Comparison of ENCODE assay signal across 19 cellular contexts in genomic region chr20:63471719-63472158, GRCh38. TPM values are rescaled to one million over a fixed set of nuclear protein-coding genes. Genes with fewer than 3 reads are reported as not detected.
DNase-seq lines count a peak whose midpoint lies in the region; ATAC-seq and TF ChIP-seq lines count a peak whose summit lies in the region.
"Had no signal": no experiment of that assay in that cellular context is flagged by ENCODE, and none has a peak within 500 bp of the region (broad histone marks: within the 10 kb centered on the region; RNA-seq: fewer than 3 reads in every experiment).

No MANE protein-coding gene starts in this region.

- H3K23me2 ChIP-seq in H9 (ENCODE audit: insufficient read length, low read depth, low read length, poor library complexity, severe bottlenecking), result no peaks in the 10 kb centered on the region

- no peak overlapping the region for H4K5ac ChIP-seq in H9 (ENCODE audit: insufficient read length, low read depth, low read length)
- no peak overlapping the region for H4K5ac ChIP-seq in mesendoderm (ENCODE audit: low read length)

- no peak overlapping the region for H2AFZ ChIP-seq in H9 (ENCODE audit: low read length)
- H2AFZ ChIP-seq: PC-9 had no signal

- intact Hi-C loops in dorsolateral prefrontal cortex (cut with DNase I), result no loop called here

- no peaks in the 10 kb centered on the region; a peak in 1 of 5 replicates for H3K9me3 Mint-ChIP-seq in H9
- no peaks in the 10 kb centered on the region for H3K9me3 Mint-ChIP-seq in activated T-helper 17 cell treated with anti-CD3 and anti-CD28 coated beads, Interleukin-2, amount 50 U/mL, for 72 hours
- H3K9me3 Mint-ChIP-seq: immature natural killer cell; memory B cell; stimulated activated memory B cell treated with anti-CD40 and anti-IgM and Interleukin-4, amounts not matched to agents 10 μg/mL and 1 μg/mL and 100 μg/mL, for 72 hours had no signal

- H3K27me3 ChIP-seq in BE2C, result peaks cover 33% of the 10 kb centered on the region
- no peaks in the 10 kb centered on the region for H3K27me3 ChIP-seq in H9 (ENCODE audit: insufficient read depth, low read length)
- H3K27me3 ChIP-seq in dorsolateral prefrontal cortex, result peaks cover 0 to 79% (median 27%) of the 10 kb centered on the region in 45 donors
- no peaks in the 10 kb centered on the region for H3K27me3 ChIP-seq in mesendoderm (ENCODE audit: insufficient read depth, low read length, poor library complexity)

- no peak overlapping the region for H3K9ac ChIP-seq in H9 (ENCODE audit: extremely low read depth, insufficient read length, low read length)
- peak overlapping the region; percentile 79 for H3K9ac ChIP-seq in mesendoderm (ENCODE audit: low read length)

- H3K36me3 Mint-ChIP-seq in H9 (ENCODE audit: insufficient read depth in 1 of 3, low read depth in 3 of 3), result 0 out of 7 replicates have a peak, but pooled peaks cover 0 to 5% (median 0%) of the 10 kb centered on the region in 3 experiments
- H3K36me3 Mint-ChIP-seq in activated T-helper 17 cell treated with anti-CD3 and anti-CD28 coated beads, Interleukin-2, amount 50 U/mL, for 72 hours (ENCODE audit: low read depth), result no peaks in the 10 kb centered on the region
- H3K36me3 Mint-ChIP-seq: CD14-positive monocyte; immature natural killer cell; memory B cell; stimulated activated memory B cell treated with anti-CD40 and anti-IgM and Interleukin-4, amounts not matched to agents 10 μg/mL and 1 μg/mL and 100 μg/mL, for 72 hours had no signal

- peak overlapping the region; percentile 73 for H3K14ac ChIP-seq in H9 (ENCODE audit: insufficient read depth, low read length)

- no peaks in the 10 kb centered on the region for H3K36me3 ChIP-seq in BE2C
- no peaks in the 10 kb centered on the region for H3K36me3 ChIP-seq in mesendoderm (ENCODE audit: control insufficient read depth, insufficient read depth, low read length)
- H3K36me3 ChIP-seq: uterus had no signal

- no peak overlapping the region for H3K27ac ChIP-seq in H9 (ENCODE audit: insufficient read length, low read depth, low read length)
- H3K27ac ChIP-seq in dorsolateral prefrontal cortex, result peak overlapping the region in 53 of 59 donors; percentile 15 to 96 (median 76)
- no peak overlapping the region for H3K27ac ChIP-seq in mesendoderm (ENCODE audit: low read depth, low read length)
- H3K27ac ChIP-seq: PC-9, uterus had no signal

- TF ChIP-seq CTCF in BE2C (IDR thresholded peaks at IDR 0.05; ENCODE audit: low read depth, low read length) (no peak), H9 (conservative IDR thresholded peaks at IDR 0.05) (no peak), dorsolateral prefrontal cortex (IDR thresholded peaks at IDR 0.05 in 54 of 56, conservative IDR thresholded peaks at IDR 0.05 in 2 of 56; ENCODE audit: low read depth in 1 of 56, partially characterized antibody in 56 of 56) (no peak)

- H3K4me2 ChIP-seq in H9 (ENCODE audit: insufficient read depth, insufficient read length, low read length) (peak overlapping the region; percentile 45), mesendoderm (ENCODE audit: low read length) (peak overlapping the region; percentile 61)

- H3K4me1 Mint-ChIP-seq in H9, result peaks cover 17 to 29% of the 10 kb centered on the region in 2 experiments
- no peaks in the 10 kb centered on the region for H3K4me1 Mint-ChIP-seq in activated T-helper 17 cell treated with anti-CD3 and anti-CD28 coated beads, Interleukin-2, amount 50 U/mL, for 72 hours
- H3K4me1 Mint-ChIP-seq: CD14-positive monocyte had no signal

- H4K20me1 ChIP-seq in H9 (ENCODE audit: control insufficient read depth, insufficient read depth, insufficient read length), result no peaks in the 10 kb centered on the region

- H3K18ac ChIP-seq in H9 (ENCODE audit: insufficient read length, low read depth, low read length) (no peak overlapping the region), mesendoderm (ENCODE audit: low read length) (peak overlapping the region; percentile 25)

- H4K91ac ChIP-seq in H9 (ENCODE audit: insufficient read length, low read depth, low read length), result no peak overlapping the region

- no peak overlapping the region for H4K8ac ChIP-seq in H9 (replicated peaks; ENCODE audit: insufficient read length, low read depth, low read length)
- H4K8ac ChIP-seq in mesendoderm (ENCODE audit: low read depth, low read length), result no peak overlapping the region

- H3K23ac ChIP-seq in H9 (ENCODE audit: insufficient read length, low read depth, low read length), result no peak overlapping the region
- peak overlapping the region; percentile 45 for H3K23ac ChIP-seq in mesendoderm (ENCODE audit: low read length)

- H3K27ac Mint-ChIP-seq in H9, result no peak overlapping the region
- no peak overlapping the region for H3K27ac Mint-ChIP-seq in activated T-helper 17 cell treated with anti-CD3 and anti-CD28 coated beads, Interleukin-2, amount 50 U/mL, for 72 hours
- H3K27ac Mint-ChIP-seq: CD14-positive monocyte; immature natural killer cell; memory B cell; stimulated activated memory B cell treated with anti-CD40 and anti-IgM and Interleukin-4, amounts not matched to agents 10 μg/mL and 1 μg/mL and 100 μg/mL, for 72 hours had no signal

- DNase-seq in BE2C, result no peak
- DNase-seq in H9, result no peak
- no peak for DNase-seq in dorsolateral prefrontal cortex
- peak; percentile 26 for DNase-seq in mesendoderm
- DNase-seq in hepatic stellate cell (ENCODE audit: low spot score), result no peak
- no peak for DNase-seq in COR-L47 (lab: John Stamatoyannopoulos, UW)
- no peak for DNase-seq in cerebellar cortex (ENCODE audit: low spot score)
- DNase-seq: activated CD8-positive, alpha-beta memory T cell treated with anti-CD3 and anti-CD28 coated beads for 24 hours; activated effector memory CD4-positive, alpha-beta T cell treated with anti-CD3 and anti-CD28 coated beads, Interleukin-2, amount 50 U/mL, for 16 hours; dermis blood vessel endothelial cell; immature natural killer cell; NCI-H1092; occipital lobe; PC-9; uterus had no signal

- no peak overlapping the region for H3T11ph ChIP-seq in H9 (ENCODE audit: low read length)

- peak overlapping the region; percentile 65 for H3K4me3 ChIP-seq in BE2C (ENCODE audit: low read depth, low read length)
- H3K4me3 ChIP-seq in dorsolateral prefrontal cortex, result peak overlapping the region; percentile 25 to 77 (median 62)
- peak overlapping the region; percentile 60 for H3K4me3 ChIP-seq in mesendoderm (ENCODE audit: low read length)
- H3K4me3 ChIP-seq: PC-9, uterus had no signal

- no CpG with 5 or more reads among the region's 49 CpGs for WGBS in H9 (ENCODE audit: extremely low coverage, insufficient read length, low lambda C conversion rate)
- WGBS in mesendoderm (ENCODE audit: extremely low coverage, insufficient coverage, low lambda C conversion rate), result no CpG with 5 or more reads among the region's 49 CpGs

- H2BK12ac ChIP-seq in H9 (ENCODE audit: insufficient read length, low read depth, low read length), result no peak overlapping the region

- peak overlapping the region; percentile 70 to 81; a peak in 4 of 5 replicates for H3K4me3 Mint-ChIP-seq in H9
- H3K4me3 Mint-ChIP-seq in activated T-helper 17 cell treated with anti-CD3 and anti-CD28 coated beads, Interleukin-2, amount 50 U/mL, for 72 hours, result no peak overlapping the region
- H3K4me3 Mint-ChIP-seq: CD14-positive monocyte had no signal

- H2BK20ac ChIP-seq in H9 (ENCODE audit: low read depth, low read length, poor library complexity, severe bottlenecking), result no peak overlapping the region

- H2BK5ac ChIP-seq in H9 (ENCODE audit: insufficient read length, low read length), result no peak overlapping the region
- H2BK5ac ChIP-seq in mesendoderm (ENCODE audit: low read length), result no peak overlapping the region

- H2AK5ac ChIP-seq in H9 (ENCODE audit: insufficient read length, low read length) (no peak overlapping the region), mesendoderm (ENCODE audit: low read length) (no peak overlapping the region)

- H3K79me2 ChIP-seq in H9 (ENCODE audit: insufficient read depth, low read length) (peaks cover 6% of the 10 kb centered on the region; the same call in 1 of the 2 replicates), mesendoderm (ENCODE audit: control insufficient read depth, insufficient read depth, low read length) (peaks cover 16% of the 10 kb centered on the region)

- H3K4ac ChIP-seq in H9 (ENCODE audit: low read depth, low read length) (no peak overlapping the region), mesendoderm (ENCODE audit: low read depth, low read length) (no peak overlapping the region)

- peaks cover 31% of the 10 kb centered on the region for H3K27me3 Mint-ChIP-seq in H9 (ENCODE audit: low read depth)
- peaks cover 18% of the 10 kb centered on the region for H3K27me3 Mint-ChIP-seq in activated T-helper 17 cell treated with anti-CD3 and anti-CD28 coated beads, Interleukin-2, amount 50 U/mL, for 72 hours

- H3K9me3 ChIP-seq in BE2C (no peaks in the 10 kb centered on the region), H9 (ENCODE audit: control insufficient read depth, low read depth, low read length) (no peaks in the 10 kb centered on the region)
- H3K9me3 ChIP-seq: uterus had no signal

- no peak overlapping the region for H3K56ac ChIP-seq in H9 (ENCODE audit: insufficient read length, low read depth, low read length)
- peak overlapping the region; percentile 93 for H3K56ac ChIP-seq in mesendoderm (ENCODE audit: low read length)

- H2BK15ac ChIP-seq in H9 (ENCODE audit: low read depth, low read length) (no peak overlapping the region), mesendoderm (replicated peaks; ENCODE audit: low read depth) (no peak overlapping the region)

- H2BK120ac ChIP-seq in H9 (ENCODE audit: low read depth, low read length, poor library complexity, severe bottlenecking) (no peak overlapping the region), mesendoderm (ENCODE audit: low read depth, low read length) (no peak overlapping the region)

- H3K79me1 ChIP-seq in H9 (ENCODE audit: insufficient read depth, low read depth, low read length, poor library complexity, severe bottlenecking) (no peaks in the 10 kb centered on the region), mesendoderm (ENCODE audit: low read length) (peaks cover 6% of the 10 kb centered on the region)

- H3K4me1 ChIP-seq in BE2C (peaks cover 6% of the 10 kb centered on the region), H9 (ENCODE audit: insufficient read depth, low read length) (no peaks in the 10 kb centered on the region), mesendoderm (ENCODE audit: control insufficient read depth, low read depth, low read length) (no peaks in the 10 kb centered on the region)

- no peak for ATAC-seq in activated T-helper 17 cell treated with anti-CD3 and anti-CD28 coated beads, Interleukin-2, amount 50 U/mL, for 72 hours (replicated peaks)
- ATAC-seq: stimulated activated memory B cell treated with anti-CD40 and anti-IgM and Interleukin-4, amounts not matched to agents 10 μg/mL and 1 μg/mL and 100 μg/mL, for 72 hours had no signal

RNA-seq across cellular contexts. Expression of gene KCNQ2, which starts 0.7 kb away (rescaled TPM):
- polyA plus RNA-seq in BE2C (2012; ENCODE audit: insufficient read depth, insufficient read length, low read depth), result 60.1 TPM
- total RNA-seq in H9 (2021), result 69.2 and 71.5 TPM in 2 replicates
- 100 to 1,000 TPM in 119 of 120 experiments, 10 to 100 TPM in 1; 75.7 to 403 (median 241) TPM for total RNA-seq in dorsolateral prefrontal cortex
- 20.9 TPM for polyA plus RNA-seq in mesendoderm (2013, experiment 1 of 2)
- polyA plus RNA-seq in mesendoderm (2013, experiment 2 of 2), result 20.4 TPM
- total RNA-seq in activated T-helper 17 cell treated with anti-CD3 and anti-CD28 coated beads, Interleukin-2, amount 50 U/mL, for 72 hours, result under 1 TPM in 1 of 2 donors, not detected in 1; 0.66 TPM
- total RNA-seq: dermis blood vessel endothelial cell, PC-9 had no signal
- polyA plus RNA-seq: CD14-positive monocyte had no signal

RNA-seq across cellular contexts. Expression of gene EEF1A2, which starts 27.1 kb away (rescaled TPM):
- 3,079 TPM for polyA plus RNA-seq in BE2C (2012; ENCODE audit: insufficient read depth, insufficient read length, low read depth)
- 25.8 and 27.4 TPM in 2 replicates for total RNA-seq in H9 (2021)
- total RNA-seq in dorsolateral prefrontal cortex, result 100 to 1,000 TPM; 166 to 904 (median 657) TPM
- 8.6 TPM for polyA plus RNA-seq in mesendoderm (2013, experiment 1 of 2)
- polyA plus RNA-seq in mesendoderm (2013, experiment 2 of 2), result 9.6 TPM
- 10 to 100 TPM in 1 of 2 donors, under 1 TPM in 1; 0.80 to 10.9 TPM for total RNA-seq in activated T-helper 17 cell treated with anti-CD3 and anti-CD28 coated beads, Interleukin-2, amount 50 U/mL, for 72 hours
- polyA plus RNA-seq: CD14-positive monocyte, immature natural killer cell had no signal

RNA-seq across cellular contexts. Expression of gene PPDPF, which starts 48.8 kb away (rescaled TPM):
- polyA plus RNA-seq in BE2C (2012; ENCODE audit: insufficient read depth, insufficient read length, low read depth), result 447 TPM
- total RNA-seq in H9 (2021) (149 and 153 TPM in 2 replicates), dorsolateral prefrontal cortex (100 to 1,000 TPM in 110 of 120 experiments, 10 to 100 TPM in 10; 80.2 to 340 (median 148) TPM)
- 145 TPM for polyA plus RNA-seq in mesendoderm (2013, experiment 1 of 2)
- 147 TPM for polyA plus RNA-seq in mesendoderm (2013, experiment 2 of 2)
- 10 to 100 TPM; 65.5 to 87.5 TPM for total RNA-seq in activated T-helper 17 cell treated with anti-CD3 and anti-CD28 coated beads, Interleukin-2, amount 50 U/mL, for 72 hours

Comparison
In these comparisons a context has a peak if more than half of its experiments do, and no peak if none do; other contexts are left out.
1. H3K27ac ChIP-seq: peak in dorsolateral prefrontal cortex (53 of 59); none in H9 (single experiment) and mesendoderm (single experiment).
2. RNA of gene KCNQ2, which starts 0.7 kb away (total RNA-seq): 75.7 to 403 TPM in dorsolateral prefrontal cortex and 69.2 to 71.5 TPM in H9; 0.66 TPM in activated T-helper 17 cell treated with anti-CD3 and anti-CD28 coated beads, Interleukin-2, amount 50 U/mL, for 72 hours; every median in the first group is over 10 times any median in the second.
3. Peak in every context shown above with its lines, with median percentiles within 50 percentile points of each other: H3K4me3 ChIP-seq.